Comparison of ENCODE assay signal across 34 cellular contexts in the genomic region with DNA sequence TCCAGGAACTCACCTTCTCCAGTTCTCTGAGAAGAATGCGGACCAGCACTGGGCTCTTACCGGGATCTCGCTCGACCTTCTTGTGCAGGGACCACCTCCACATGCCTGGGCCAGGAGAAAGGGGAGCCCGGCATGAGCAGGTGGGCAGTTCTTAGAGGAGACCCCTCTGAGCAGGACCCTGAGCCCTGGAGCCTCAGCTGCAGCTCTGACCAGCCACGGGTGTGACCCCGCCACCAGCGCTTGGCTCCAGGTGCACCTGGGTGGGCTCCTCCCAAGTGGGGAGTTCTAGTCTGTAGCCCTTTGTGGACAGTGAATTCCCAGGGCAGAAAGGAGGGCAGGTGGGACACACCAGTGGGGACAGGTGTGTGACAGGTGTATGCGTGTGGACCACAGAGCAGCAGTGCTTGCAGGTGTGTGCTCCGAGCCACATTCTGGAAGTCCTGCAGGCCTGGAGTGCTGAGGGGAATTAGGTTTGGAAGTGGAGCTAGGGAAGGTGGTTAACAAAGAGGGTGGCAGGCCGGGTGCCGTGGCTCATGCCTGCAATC. TPM values are rescaled to one million over a fixed set of nuclear protein-coding genes. Genes with fewer than 3 reads are reported as not detected.
"Had no signal": no experiment of that assay in that cellular context is flagged by ENCODE, and none has a peak within 500 bp of the region (broad histone marks: within the 10 kb centered on the region; RNA-seq: fewer than 3 reads in every experiment).

No MANE protein-coding gene starts in this region.

- H3K36me3 Mint-ChIP-seq: activated naive CD4-positive, alpha-beta T cell treated with anti-CD3 and anti-CD28 coated beads, Interleukin-2, amount 50 U/mL, for 72 hours had no signal

- H3K4me3 Mint-ChIP-seq: activated B cell treated with CpG ODN at 0.5 μM for 24 hours; activated CD4-positive, alpha-beta T cell treated with anti-CD3 and anti-CD28 coated beads, Interleukin-2, amount 10 ng/mL, durations not matched to agents 24 days and 14 days; activated naive CD8-positive, alpha-beta T cell treated with anti-CD3 and anti-CD28 coated beads, Interleukin-2, amount 50 U/mL, for 24 hours; activated T-cell treated with anti-CD3 and anti-CD28 coated beads, Interleukin-2, amount 50 U/mL, for 24 hours; activated T-helper 1 cell treated with anti-CD3 and anti-CD28 coated beads, Interleukin-12 subunit alpha, Interleukin-12 subunit beta, Interleukin-2, Interleukin-4 antibody, amounts not matched to agents 30 ng/mL and 10 ng/mL and 1 ng/mL, durations not matched to agents 14 hours and 24 hours and 36 hours; T-cell had no signal

- H3K9me3 Mint-ChIP-seq: activated B cell treated with CpG ODN at 0.5 μM for 24 hours; activated CD4-positive, alpha-beta T cell treated with anti-CD3 and anti-CD28 coated beads, Interleukin-2, amount 10 ng/mL, durations not matched to agents 24 days and 14 days; activated naive CD4-positive, alpha-beta T cell treated with anti-CD3 and anti-CD28 coated beads, Interleukin-2, amount 50 U/mL, for 72 hours; activated naive CD8-positive, alpha-beta T cell treated with anti-CD3 and anti-CD28 coated beads, Interleukin-2, amount 50 U/mL, for 24 hours; activated T-cell treated with anti-CD3 and anti-CD28 coated beads, Interleukin-2, amount 50 U/mL, for 24 hours; activated T-helper 1 cell treated with anti-CD3 and anti-CD28 coated beads, Interleukin-12 subunit alpha, Interleukin-12 subunit beta, Interleukin-2, Interleukin-4 antibody, amounts not matched to agents 30 ng/mL and 10 ng/mL and 1 ng/mL, durations not matched to agents 14 hours and 24 hours and 36 hours; T-cell had no signal

- H3K36me3 ChIP-seq: ascending aorta had no signal

- H3K27ac Mint-ChIP-seq: activated B cell treated with CpG ODN at 0.5 μM for 24 hours; activated CD4-positive, alpha-beta T cell treated with anti-CD3 and anti-CD28 coated beads, Interleukin-2, amount 10 ng/mL, durations not matched to agents 24 days and 14 days; activated naive CD8-positive, alpha-beta T cell treated with anti-CD3 and anti-CD28 coated beads, Interleukin-2, amount 50 U/mL, for 24 hours; activated T-cell treated with anti-CD3 and anti-CD28 coated beads, Interleukin-2, amount 50 U/mL, for 24 hours; activated T-helper 1 cell treated with anti-CD3 and anti-CD28 coated beads, Interleukin-12 subunit alpha, Interleukin-12 subunit beta, Interleukin-2, Interleukin-4 antibody, amounts not matched to agents 30 ng/mL and 10 ng/mL and 1 ng/mL, durations not matched to agents 14 hours and 24 hours and 36 hours; T-cell had no signal

- H3K27me3 Mint-ChIP-seq: activated B cell treated with CpG ODN at 0.5 μM for 24 hours; activated CD4-positive, alpha-beta T cell treated with anti-CD3 and anti-CD28 coated beads, Interleukin-2, amount 10 ng/mL, durations not matched to agents 24 days and 14 days; activated naive CD8-positive, alpha-beta T cell treated with anti-CD3 and anti-CD28 coated beads, Interleukin-2, amount 50 U/mL, for 24 hours; activated T-cell treated with anti-CD3 and anti-CD28 coated beads, Interleukin-2, amount 50 U/mL, for 24 hours; T-cell had no signal

- H3K27me3 ChIP-seq: ascending aorta, body of pancreas had no signal

- DNase-seq: activated B cell treated with CpG ODN at 0.5 μM for 24 hours; activated CD4-positive, alpha-beta T cell treated with anti-CD3 and anti-CD28 coated beads for 1 hour; activated CD4-positive, alpha-beta T cell treated with anti-CD3 and anti-CD28 coated beads, Interleukin-2, amount 10 ng/mL, durations not matched to agents 24 days and 14 days; activated CD4-positive, alpha-beta T cell treated with anti-CD3 and anti-CD28 coated beads, Interleukin-2, amount 50 U/mL, for 48 hours; activated effector memory CD4-positive, alpha-beta T cell treated with Interleukin-2 at 50 U/mL for 16 hours; activated naive CD4-positive, alpha-beta T cell; activated naive CD8-positive, alpha-beta T cell treated with anti-CD3 and anti-CD28 coated beads, Interleukin-2, amount 50 U/mL, for 24 hours; activated T-cell treated with anti-CD3 and anti-CD28 coated beads, Interleukin-2, amount 50 U/mL, for 24 hours; amniotic stem cell; body of pancreas; KG1; NCI-H1092; NCI-H1417 treated with DMSO at 0.1 percent for 48 hours; NCI-H1694; NCI-H2029; NCI-H2107; NCI-H345; NCI-H510A; NCI-H526 treated with DMSO at 0.1 percent for 48 hours; NK-92 treated with Interleukin-12 subunit alpha and Interleukin-12 subunit beta, amount 100 ng/mL, for 24 hours; OCI-M1; RPMI8226; T-cell; T-helper 2 cell; T1000 had no signal

- H3K4me1 ChIP-seq: ascending aorta had no signal

- H3K27ac ChIP-seq: ascending aorta, body of pancreas, SK-N-MC had no signal

- ATAC-seq: activated naive CD4-positive, alpha-beta T cell treated with anti-CD3 and anti-CD28 coated beads, Interleukin-2, amount 50 U/mL, for 72 hours; activated naive CD8-positive, alpha-beta T cell treated with anti-CD3 and anti-CD28 coated beads, Interleukin-2, amount 50 U/mL, for 24 hours; Panc1; T-cell had no signal

- H3K4me3 ChIP-seq: ascending aorta, body of pancreas, SK-N-MC had no signal

- H3K9me3 ChIP-seq: ascending aorta, body of pancreas had no signal

- FAIRE-seq: bronchial epithelial cell, TTC549 had no signal

RNA-seq across cellular contexts. Expression of gene PIK3R6, which starts 28.9 kb away (rescaled TPM):
- total RNA-seq: bronchial epithelial cell, MCF 10A had no signal

RNA-seq across cellular contexts. Expression of gene MFSD6L, which starts 39.5 kb away (rescaled TPM):
- total RNA-seq: activated CD8-positive, alpha-beta memory T cell treated with anti-CD3 and anti-CD28 coated beads for 36 hours; ascending aorta; bronchial epithelial cell; MCF 10A had no signal
